1 cellular context compared by ENCODE assay signal in the genomic region with DNA sequence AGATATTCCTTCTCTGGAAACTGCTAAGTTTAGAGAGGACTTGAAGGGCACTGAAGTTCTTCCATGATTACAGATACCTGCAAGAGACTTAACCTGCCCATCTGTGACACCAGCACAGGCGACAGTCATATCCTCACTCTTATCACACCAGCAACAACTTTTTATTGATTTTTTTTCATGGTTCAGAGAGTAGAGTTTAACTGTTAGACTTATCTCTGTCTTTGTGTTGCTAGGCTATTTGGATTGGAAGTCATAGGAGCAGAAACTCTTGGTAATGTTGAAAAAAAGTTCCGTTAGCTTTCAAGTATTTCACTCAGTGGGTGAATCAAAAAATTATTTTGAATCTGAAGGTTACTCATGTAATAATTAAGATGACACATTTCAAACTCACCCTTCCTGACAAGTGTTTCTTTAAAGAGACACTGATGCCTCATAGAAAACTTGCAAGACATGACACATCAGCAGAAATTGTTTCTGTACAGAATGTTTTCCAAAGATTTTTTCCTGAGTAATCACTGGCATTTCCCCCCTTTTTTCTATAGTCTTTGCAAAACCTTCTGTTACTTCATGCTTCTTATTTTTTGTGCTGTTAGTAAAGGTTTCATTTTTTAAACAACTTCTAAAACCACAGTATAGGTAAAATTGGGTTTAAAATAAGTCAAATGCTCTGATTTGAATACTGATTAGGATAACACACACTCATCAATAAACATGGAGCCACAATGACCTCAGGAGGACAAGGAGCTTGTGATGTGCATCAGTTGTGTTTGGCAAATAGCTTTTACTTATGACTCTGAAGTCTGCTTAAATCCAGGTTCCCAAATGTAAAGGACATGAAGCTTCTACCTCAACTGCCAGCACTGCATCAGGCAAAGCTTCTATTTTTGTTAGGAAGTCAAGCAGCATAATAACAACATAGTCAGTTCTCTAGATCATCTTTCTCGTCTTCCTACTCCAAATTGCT.
A peak's percentile ranks its signal among the peaks of the same experiment; 100 is the strongest.
TF ChIP-seq lines count a peak whose summit lies in the region.

No MANE protein-coding gene starts in this region.

TF ChIP-seq in HepG2, 621 proteins besides CTCF, POLR2A, EP300 and RAD21 (continued from another document):
- TF ChIP-seq MAFK (conservative IDR thresholded peaks at IDR 0.05 in 1 of 2, IDR thresholded peaks at IDR 0.05 in 1 of 2; ENCODE audit: low read length in 2 of 2) = peak in 1 of 2 experiments; percentile 19; a peak in 1 of 4 replicates
- no peak for TF ChIP-seq ZBTB42 (CRISPR knock-in tag; IDR thresholded peaks at IDR 0.05)
